In the genomic region with DNA sequence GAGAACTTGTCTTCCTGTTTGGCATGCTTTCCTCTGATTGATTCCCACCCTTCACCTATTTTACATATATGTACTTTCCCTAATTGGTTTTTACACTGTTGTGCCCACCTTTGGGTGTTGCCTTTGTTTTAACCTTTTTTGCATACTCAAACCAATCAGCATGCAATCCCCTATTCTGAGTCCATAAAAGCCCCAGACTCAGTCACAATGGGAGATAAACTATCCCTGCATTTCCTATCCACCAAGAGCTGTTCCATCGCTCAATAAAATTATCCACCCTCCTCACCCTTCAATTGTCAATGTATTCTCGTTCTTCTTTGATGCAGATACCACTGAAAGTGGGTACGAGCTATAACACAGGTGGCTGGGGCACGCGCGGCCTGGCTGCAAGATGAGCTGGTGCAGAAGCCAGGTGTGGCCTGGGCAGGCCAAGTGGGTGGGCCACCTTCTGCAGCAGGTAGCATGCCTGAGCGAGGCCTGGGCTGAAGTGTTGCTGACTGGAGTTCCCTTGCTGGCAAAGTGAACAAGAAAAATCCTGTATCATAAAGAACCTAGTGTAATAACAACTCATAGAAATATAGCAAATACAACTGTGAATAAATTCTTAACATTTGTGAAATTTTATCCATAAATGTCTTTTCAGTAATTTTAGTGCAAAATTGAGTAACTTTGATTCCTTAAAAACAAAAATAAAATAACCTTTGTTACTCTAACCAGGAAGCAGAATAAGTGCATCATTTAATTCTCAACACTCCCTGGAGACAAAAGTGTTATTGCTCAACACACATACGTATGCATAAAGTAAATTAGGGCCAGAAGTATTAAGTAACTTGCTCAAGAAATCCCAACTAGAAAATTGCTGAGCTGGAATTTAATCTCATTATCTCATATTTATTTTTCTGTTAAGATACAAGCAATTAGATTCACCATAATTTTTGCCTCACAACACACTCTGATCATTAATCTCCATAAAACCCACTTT, we compare ENCODE assay signal across 25 cellular contexts.
"Had no signal": no experiment of that assay in that cellular context is flagged by ENCODE, and none has a peak within 500 bp of the region (broad histone marks: within the 10 kb centered on the region; RNA-seq: fewer than 3 reads in every experiment).

No MANE protein-coding gene starts in this region.

- H3K4me3 ChIP-seq: ascending aorta, gastroesophageal sphincter, heart left ventricle, lower lobe of right lung, prostate gland, tibial nerve had no signal

- DNase-seq: activated CD4-positive, alpha-beta T cell treated with anti-CD3 and anti-CD28 coated beads, Interleukin-2, amount 10 ng/mL, durations not matched to agents 7 days and 5 days; activated CD8-positive, alpha-beta memory T cell treated with anti-CD3 and anti-CD28 coated beads, Interleukin-2, amount 10 ng/mL, durations not matched to agents 7 days and 5 days; activated CD8-positive, alpha-beta T cell treated with anti-CD3 and anti-CD28 coated beads for 36 hours; activated effector memory CD4-positive, alpha-beta T cell treated with anti-CD3 and anti-CD28 coated beads, Interleukin-2, amount 50 U/mL, for 16 hours; activated T-cell treated with anti-CD3 and anti-CD28 coated beads for 4 hours; brain microvascular endothelial cell; caudate nucleus; effector CD4-positive, alpha-beta T cell; heart left ventricle; kidney; lower lobe of right lung; naive thymus-derived CD4-positive, alpha-beta T cell; stimulated activated CD4-positive, alpha-beta T cell treated with anti-CD3 and anti-CD28 coated beads, Interleukin-12 subunit alpha, Interleukin-12 subunit beta, amount 100 ng/mL, for 4 hours; stimulated activated CD4-positive, alpha-beta T cell treated with anti-CD3 and anti-CD28 coated beads, Interleukin-1b, Interleukin-23, amount 100 ng/mL, for 48 hours; stimulated activated naive CD8-positive, alpha-beta T cell treated with anti-CD3 and anti-CD28 coated beads, Interleukin-15, amount 100 ng/mL, for 72 hours had no signal

- H3K27ac Mint-ChIP-seq: activated CD4-positive, alpha-beta T cell treated with anti-CD3 and anti-CD28 coated beads, Interleukin-2, amount 10 ng/mL, durations not matched to agents 7 days and 5 days; activated CD8-positive, alpha-beta memory T cell treated with anti-CD3 and anti-CD28 coated beads, Interleukin-2, amount 10 ng/mL, durations not matched to agents 7 days and 5 days; activated CD8-positive, alpha-beta T cell treated with anti-CD3 and anti-CD28 coated beads for 36 hours; activated naive CD4-positive, alpha-beta T cell treated with anti-CD3 and anti-CD28 coated beads, Interleukin-2, amount 50 U/mL, for 24 hours; dendritic cell treated with granulocyte-macrophage colony-stimulating factor and Interleukin-4, amounts not matched to agents 40 ng/mL and 50 ng/mL, for 4 days; naive thymus-derived CD4-positive, alpha-beta T cell; stimulated activated effector memory CD8-positive, alpha-beta T cell treated with anti-CD3 and anti-CD28 coated beads, Interleukin-12 subunit alpha, Interleukin-12 subunit beta, amount 100 ng/mL, for 72 hours; stimulated activated naive CD8-positive, alpha-beta T cell treated with anti-CD3 and anti-CD28 coated beads, Interleukin-15, amount 100 ng/mL, for 72 hours had no signal

- H3K36me3 ChIP-seq: ascending aorta, brain microvascular endothelial cell, gastroesophageal sphincter, heart left ventricle, lower lobe of right lung, prostate gland, tibial nerve had no signal

- H3K4me1 ChIP-seq: ascending aorta, gastroesophageal sphincter, heart left ventricle, lower lobe of right lung, prostate gland, tibial nerve had no signal

- H3K27ac ChIP-seq: ascending aorta, brain microvascular endothelial cell, gastroesophageal sphincter, heart left ventricle, lower lobe of right lung, prostate gland, tibial nerve had no signal

- H3K27me3 Mint-ChIP-seq: activated CD4-positive, alpha-beta T cell treated with anti-CD3 and anti-CD28 coated beads, Interleukin-2, amount 10 ng/mL, durations not matched to agents 7 days and 5 days; activated CD8-positive, alpha-beta memory T cell treated with anti-CD3 and anti-CD28 coated beads, Interleukin-2, amount 10 ng/mL, durations not matched to agents 7 days and 5 days; activated CD8-positive, alpha-beta T cell treated with anti-CD3 and anti-CD28 coated beads for 36 hours; activated naive CD4-positive, alpha-beta T cell treated with anti-CD3 and anti-CD28 coated beads, Interleukin-2, amount 50 U/mL, for 24 hours; dendritic cell treated with granulocyte-macrophage colony-stimulating factor and Interleukin-4, amounts not matched to agents 40 ng/mL and 50 ng/mL, for 4 days; naive thymus-derived CD4-positive, alpha-beta T cell; stimulated activated naive CD8-positive, alpha-beta T cell treated with anti-CD3 and anti-CD28 coated beads, Interleukin-15, amount 100 ng/mL, for 72 hours had no signal

- H3K4me3 Mint-ChIP-seq: activated CD4-positive, alpha-beta T cell treated with anti-CD3 and anti-CD28 coated beads, Interleukin-2, amount 10 ng/mL, durations not matched to agents 7 days and 5 days; activated CD8-positive, alpha-beta memory T cell treated with anti-CD3 and anti-CD28 coated beads, Interleukin-2, amount 10 ng/mL, durations not matched to agents 7 days and 5 days; activated CD8-positive, alpha-beta T cell treated with anti-CD3 and anti-CD28 coated beads for 36 hours; activated naive CD4-positive, alpha-beta T cell treated with anti-CD3 and anti-CD28 coated beads, Interleukin-2, amount 50 U/mL, for 24 hours; dendritic cell treated with granulocyte-macrophage colony-stimulating factor and Interleukin-4, amounts not matched to agents 40 ng/mL and 50 ng/mL, for 4 days; naive thymus-derived CD4-positive, alpha-beta T cell; neural crest cell; stimulated activated effector memory CD8-positive, alpha-beta T cell treated with anti-CD3 and anti-CD28 coated beads, Interleukin-12 subunit alpha, Interleukin-12 subunit beta, amount 100 ng/mL, for 72 hours; stimulated activated naive CD8-positive, alpha-beta T cell treated with anti-CD3 and anti-CD28 coated beads, Interleukin-15, amount 100 ng/mL, for 72 hours had no signal

- H3K27me3 ChIP-seq: ascending aorta, brain microvascular endothelial cell, gastroesophageal sphincter, heart left ventricle, tibial nerve had no signal

- H3K36me3 Mint-ChIP-seq: activated CD8-positive, alpha-beta memory T cell treated with anti-CD3 and anti-CD28 coated beads, Interleukin-2, amount 10 ng/mL, durations not matched to agents 7 days and 5 days; activated naive CD4-positive, alpha-beta T cell treated with anti-CD3 and anti-CD28 coated beads, Interleukin-2, amount 50 U/mL, for 24 hours; naive thymus-derived CD4-positive, alpha-beta T cell; stimulated activated effector memory CD8-positive, alpha-beta T cell treated with anti-CD3 and anti-CD28 coated beads, Interleukin-12 subunit alpha, Interleukin-12 subunit beta, amount 100 ng/mL, for 72 hours had no signal

- H3K9me3 Mint-ChIP-seq: activated CD4-positive, alpha-beta T cell treated with anti-CD3 and anti-CD28 coated beads, Interleukin-2, amount 10 ng/mL, durations not matched to agents 7 days and 5 days; activated naive CD4-positive, alpha-beta T cell treated with anti-CD3 and anti-CD28 coated beads, Interleukin-2, amount 50 U/mL, for 24 hours; dendritic cell treated with granulocyte-macrophage colony-stimulating factor and Interleukin-4, amounts not matched to agents 40 ng/mL and 50 ng/mL, for 4 days; neural crest cell; stimulated activated effector memory CD8-positive, alpha-beta T cell treated with anti-CD3 and anti-CD28 coated beads, Interleukin-12 subunit alpha, Interleukin-12 subunit beta, amount 100 ng/mL, for 72 hours; stimulated activated naive CD8-positive, alpha-beta T cell treated with anti-CD3 and anti-CD28 coated beads, Interleukin-15, amount 100 ng/mL, for 72 hours had no signal

- ATAC-seq: activated CD4-positive, CD25-positive, alpha-beta regulatory T cell treated with anti-CD3 and anti-CD28 coated beads, Interleukin-2, amount 50 U/mL, for 24 hours; activated CD8-positive, alpha-beta memory T cell treated with anti-CD3 and anti-CD28 coated beads, Interleukin-2, amount 10 ng/mL, durations not matched to agents 7 days and 5 days; activated CD8-positive, alpha-beta T cell treated with anti-CD3 and anti-CD28 coated beads for 36 hours; gastroesophageal sphincter; heart left ventricle; lower lobe of right lung; naive thymus-derived CD4-positive, alpha-beta T cell; right cardiac atrium; stimulated activated effector memory CD8-positive, alpha-beta T cell treated with anti-CD3 and anti-CD28 coated beads, Interleukin-12 subunit alpha, Interleukin-12 subunit beta, amount 100 ng/mL, for 72 hours; stimulated activated naive CD8-positive, alpha-beta T cell treated with anti-CD3 and anti-CD28 coated beads, Interleukin-15, amount 100 ng/mL, for 72 hours had no signal

- H3K4me1 Mint-ChIP-seq: activated CD4-positive, alpha-beta T cell treated with anti-CD3 and anti-CD28 coated beads, Interleukin-2, amount 10 ng/mL, durations not matched to agents 7 days and 5 days; activated CD8-positive, alpha-beta memory T cell treated with anti-CD3 and anti-CD28 coated beads, Interleukin-2, amount 10 ng/mL, durations not matched to agents 7 days and 5 days; activated naive CD4-positive, alpha-beta T cell treated with anti-CD3 and anti-CD28 coated beads, Interleukin-2, amount 50 U/mL, for 24 hours; naive thymus-derived CD4-positive, alpha-beta T cell; neural crest cell; stimulated activated effector memory CD8-positive, alpha-beta T cell treated with anti-CD3 and anti-CD28 coated beads, Interleukin-12 subunit alpha, Interleukin-12 subunit beta, amount 100 ng/mL, for 72 hours; stimulated activated naive CD8-positive, alpha-beta T cell treated with anti-CD3 and anti-CD28 coated beads, Interleukin-15, amount 100 ng/mL, for 72 hours had no signal

- H3K9me3 ChIP-seq: ascending aorta, gastroesophageal sphincter, heart left ventricle, lower lobe of right lung, prostate gland, tibial nerve had no signal
